17 cellular contexts compared by ENCODE assay signal in genomic region chr14:73796881-73797539, GRCh38. TPM values are rescaled to one million over a fixed set of nuclear protein-coding genes. Genes with fewer than 3 reads are reported as not detected.
DNase-seq lines count a peak whose midpoint lies in the region; ATAC-seq, FAIRE-seq and TF ChIP-seq lines count a peak whose summit lies in the region.
"Had no signal": no experiment of that assay in that cellular context is flagged by ENCODE, and none has a peak within 500 bp of the region (broad histone marks: within the 10 kb centered on the region; RNA-seq: fewer than 3 reads in every experiment).

No MANE protein-coding gene starts in this region.

- 74% methylated on average over 4 of the region's 4 CpGs; no CpG with 5 or more reads in 1 of the 2 donors for WGBS in transverse colon (ENCODE audit: low coverage in 1 of 2), 2 donors

- TF ChIP-seq EP300 in transverse colon (IDR thresholded peaks at IDR 0.05; ENCODE audit: low read depth), result no peak

- H3K27me3 Mint-ChIP-seq in chondrocyte (ENCODE audit: low read depth) (no peaks in the 10 kb centered on the region), GM23338 (ENCODE audit: insufficient read depth, low read depth, poor library complexity) (no peaks in the 10 kb centered on the region)
- H3K27me3 Mint-ChIP-seq: activated CD4-positive, alpha-beta T cell treated with anti-CD3 and anti-CD28 coated beads for 36 hours; naive B cell; T-helper 17 cell had no signal

- ATAC-seq in RWPE2 (ENCODE audit: low read depth), result no peak
- no peak for ATAC-seq in GM23338
- ATAC-seq: activated CD4-positive, alpha-beta T cell treated with anti-CD3 and anti-CD28 coated beads for 36 hours; left lobe of liver; T-helper 17 cell had no signal

- no peak overlapping the region for H3K27ac Mint-ChIP-seq in chondrocyte (ENCODE audit: unreplicated experiment)
- no peak overlapping the region for H3K27ac Mint-ChIP-seq in GM23338
- H3K27ac Mint-ChIP-seq: activated CD4-positive, alpha-beta T cell treated with anti-CD3 and anti-CD28 coated beads for 36 hours; naive B cell; T-helper 17 cell had no signal

- TF ChIP-seq POLR2A in transverse colon (IDR thresholded peaks at IDR 0.05), result no peak

- no peak overlapping the region for H3K4me2 ChIP-seq in GM23338
- H3K4me2 ChIP-seq: BLaER1 treated with 17β-estradiol and CSF1 and Interleukin-3, amounts not matched to agents 10 nM and 100 nM had no signal

- H3K4me1 ChIP-seq in RWPE2 (ENCODE audit: insufficient read depth, poor library complexity, severe bottlenecking), result peaks cover 29% of the 10 kb centered on the region
- peaks cover 10 to 57% (median 36%) of the 10 kb centered on the region in 4 donors for H3K4me1 ChIP-seq in transverse colon
- no peaks in the 10 kb centered on the region; the same call in 1 of the 2 replicates for H3K4me1 ChIP-seq in GM23338 (ENCODE audit: insufficient read depth)

- H3K9me2 ChIP-seq in GM23338 (ENCODE audit: insufficient read depth), result no peaks in the 10 kb centered on the region

- no peaks in the 10 kb centered on the region for H3K36me3 ChIP-seq in RWPE2 (ENCODE audit: low read depth)
- H3K36me3 ChIP-seq in transverse colon, result no peaks in the 10 kb centered on the region
- H3K36me3 ChIP-seq in GM23338 (ENCODE audit: insufficient read depth), result no peaks in the 10 kb centered on the region
- H3K36me3 ChIP-seq: BLaER1 treated with 17β-estradiol and CSF1 and Interleukin-3, amounts not matched to agents 10 nM and 100 nM had no signal

- FAIRE-seq in HTR-8/SVneo (lab: Jason Lieb, UNC), result peak; percentile 77

- peaks cover 30% of the 10 kb centered on the region for H3K4me1 Mint-ChIP-seq in chondrocyte (ENCODE audit: low read depth)
- H3K4me1 Mint-ChIP-seq in GM23338, result peaks cover 7% of the 10 kb centered on the region
- H3K4me1 Mint-ChIP-seq: activated CD4-positive, alpha-beta T cell treated with anti-CD3 and anti-CD28 coated beads for 36 hours had no signal

- no peak overlapping the region for H2AFZ ChIP-seq in GM23338

- H3K27me3 ChIP-seq in RWPE2 (ENCODE audit: insufficient read depth, poor library complexity, severe bottlenecking), result no peaks in the 10 kb centered on the region
- no peaks in the 10 kb centered on the region for H3K27me3 ChIP-seq in transverse colon
- H3K27me3 ChIP-seq in GM23338 (ENCODE audit: insufficient read depth), result no peaks in the 10 kb centered on the region
- H3K27me3 ChIP-seq: BLaER1 treated with 17β-estradiol and CSF1 and Interleukin-3, amounts not matched to agents 10 nM and 100 nM had no signal

- TF ChIP-seq CTCF in RWPE2 (IDR thresholded peaks at IDR 0.05; ENCODE audit: poor library complexity, severe bottlenecking) (no peak), transverse colon (IDR thresholded peaks at IDR 0.05) (no peak), chondrocyte (IDR thresholded peaks at IDR 0.05) (no peak), GM23338 (conservative IDR thresholded peaks at IDR 0.05; ENCODE audit: low read depth in 2 of 2) (no peak)

- peak overlapping the region; percentile 56 for H3K27ac ChIP-seq in RWPE2 (ENCODE audit: poor library complexity, severe bottlenecking)
- H3K27ac ChIP-seq in transverse colon, result peak overlapping the region; percentile 78 to 99 (median 94)
- H3K27ac ChIP-seq in GM23338 (ENCODE audit: low read depth), result no peak overlapping the region
- H3K27ac ChIP-seq: BLaER1 treated with 17β-estradiol and CSF1 and Interleukin-3, amounts not matched to agents 10 nM and 100 nM had no signal

- H3F3A ChIP-seq in GM23338 (replicated peaks; ENCODE audit: low read depth), result no peaks in the 10 kb centered on the region

- no peaks in the 10 kb centered on the region for H3K9me3 Mint-ChIP-seq in chondrocyte (ENCODE audit: low read depth)
- H3K9me3 Mint-ChIP-seq in GM23338, result no peaks in the 10 kb centered on the region
- H3K9me3 Mint-ChIP-seq: naive B cell had no signal

- in situ Hi-C loops in transverse colon (cut with MboI; ENCODE audit: low pct_ligation_motif_present in 1 of 4, low pct_unique_long_range_greater_than_20kb in 1 of 4, low sequenced_read_pairs in 3 of 4), result no loop called here

- intact Hi-C loops in transverse colon (cut with DNase I; ENCODE audit: low total_unique reads), result no loop called here

- no peaks in the 10 kb centered on the region for H4K20me1 ChIP-seq in GM23338 (replicated peaks; ENCODE audit: insufficient read depth)
- H4K20me1 ChIP-seq: BLaER1 treated with 17β-estradiol and CSF1 and Interleukin-3, amounts not matched to agents 10 nM and 100 nM had no signal

- H3K4me3 ChIP-seq in RWPE2 (ENCODE audit: severe bottlenecking) (no peak overlapping the region), transverse colon (no peak overlapping the region), GM23338 (no peak overlapping the region)
- H3K4me3 ChIP-seq: BLaER1 treated with 17β-estradiol and CSF1 and Interleukin-3, amounts not matched to agents 10 nM and 100 nM had no signal

- DNase-seq in HTR-8/SVneo (ENCODE audit: insufficient read length, low spot score) (no peak), RWPE2 (ENCODE audit: low spot score) (peak; percentile 12), kidney tubule cell (ENCODE audit: low spot score) (peak; percentile 62), transverse colon (no peak), OCI-M1 (lab: John Stamatoyannopoulos, UW) (no peak), chondrocyte (ENCODE audit: low spot score) (no peak), GM23338 (ENCODE audit: low spot score) (no peak)
- DNase-seq: activated CD4-positive, alpha-beta T cell treated with anti-CD3 and anti-CD28 coated beads for 36 hours; activated naive CD4-positive, alpha-beta T cell; DMS53; naive B cell; NCI-H1930; NCI-H526 treated with DMSO at 0.1 percent for 48 hours; substantia nigra; T-helper 17 cell had no signal

- peaks cover 1% of the 10 kb centered on the region for H3K36me3 Mint-ChIP-seq in chondrocyte (ENCODE audit: low read depth)
- no peaks in the 10 kb centered on the region for H3K36me3 Mint-ChIP-seq in GM23338 (ENCODE audit: low read depth)

- no peaks in the 10 kb centered on the region for H3K9me3 ChIP-seq in RWPE2 (ENCODE audit: severe bottlenecking)
- no peaks in the 10 kb centered on the region for H3K9me3 ChIP-seq in transverse colon
- H3K9me3 ChIP-seq: BLaER1 treated with 17β-estradiol and CSF1 and Interleukin-3, amounts not matched to agents 10 nM and 100 nM had no signal

- H3K79me2 ChIP-seq in GM23338 (replicated peaks; ENCODE audit: insufficient read depth), result no peaks in the 10 kb centered on the region

- no peak overlapping the region for H3K4me3 Mint-ChIP-seq in chondrocyte (ENCODE audit: unreplicated experiment)
- H3K4me3 Mint-ChIP-seq in GM23338, result no peak overlapping the region
- H3K4me3 Mint-ChIP-seq: activated CD4-positive, alpha-beta T cell treated with anti-CD3 and anti-CD28 coated beads for 36 hours; naive B cell; T-helper 17 cell had no signal

TF ChIP-seq in GM23338, 12 proteins besides CTCF, POLR2A, EP300 and RAD21 (continues in another document):
- no peak for TF ChIP-seq CREB1 (CRISPR knock-in tag; IDR thresholded peaks at IDR 0.05; ENCODE audit: low read depth)
- TF ChIP-seq ETS1 (IDR thresholded peaks at IDR 0.05), result no peak
- no peak for TF ChIP-seq POLR2AphosphoS5 (IDR thresholded peaks at IDR 0.05; ENCODE audit: low read depth)
- no peak for TF ChIP-seq EZH2 (IDR thresholded peaks at IDR 0.05; ENCODE audit: low read depth, unreplicated experiment)
- no peak for TF ChIP-seq ZNF331 (CRISPR knock-in tag; IDR thresholded peaks at IDR 0.05; ENCODE audit: low read depth)
- TF ChIP-seq ZNF114 (CRISPR knock-in tag; IDR thresholded peaks at IDR 0.05), result no peak
- TF ChIP-seq STAT1 (IDR thresholded peaks at IDR 0.05; ENCODE audit: unreplicated experiment), result no peak

RNA-seq across cellular contexts. Expression of gene PTGR2, which starts 54.6 kb away (rescaled TPM):
- total RNA-seq in transverse colon (10 to 100 TPM in 2 of 4 donors, 1 to 10 TPM in 2; 1.8 to 15.8 (median 10.8) TPM), chondrocyte (2.1 to 4.0 TPM (median 2.8 TPM) in 3 replicates)
- 9.5 and 20.0 TPM in 2 replicates for total RNA-seq in GM23338 (2014; rRNA removed; shearing (Covaris generic))
- polyA plus RNA-seq in GM23338 (2016; fragmentation: Nextera tagmentation; extraction: Ambion mirVana), result 19.9 and 25.4 TPM in 2 replicates

Comparison
In these comparisons a context has a peak if more than half of its experiments do, and no peak if none do; other contexts are left out.
1. DNase-seq: peak in RWPE2 (single experiment) and kidney tubule cell (single experiment); none in HTR-8/SVneo (single experiment), transverse colon (single experiment), OCI-M1 (single experiment), chondrocyte (single experiment) and GM23338 (single experiment).